1 cellular context compared by ENCODE assay signal in genomic region chr1:20405051-20405754, GRCh38.
TF ChIP-seq lines count a peak whose summit lies in the region.

No MANE protein-coding gene starts in this region.

TF ChIP-seq in HepG2, 621 proteins besides CTCF, POLR2A, EP300 and RAD21 (continued from another document):
- TF ChIP-seq PRDM10 (CRISPR knock-in tag; IDR thresholded peaks at IDR 0.05; ENCODE audit: low read depth) (no peak), ZKSCAN1 (IDR thresholded peaks at IDR 0.05; ENCODE audit: low read length) (no peak)
TF ChIP-seq in HepG2: peak in this region for 0.
